8 cellular contexts compared by ENCODE assay signal in the genomic region with DNA sequence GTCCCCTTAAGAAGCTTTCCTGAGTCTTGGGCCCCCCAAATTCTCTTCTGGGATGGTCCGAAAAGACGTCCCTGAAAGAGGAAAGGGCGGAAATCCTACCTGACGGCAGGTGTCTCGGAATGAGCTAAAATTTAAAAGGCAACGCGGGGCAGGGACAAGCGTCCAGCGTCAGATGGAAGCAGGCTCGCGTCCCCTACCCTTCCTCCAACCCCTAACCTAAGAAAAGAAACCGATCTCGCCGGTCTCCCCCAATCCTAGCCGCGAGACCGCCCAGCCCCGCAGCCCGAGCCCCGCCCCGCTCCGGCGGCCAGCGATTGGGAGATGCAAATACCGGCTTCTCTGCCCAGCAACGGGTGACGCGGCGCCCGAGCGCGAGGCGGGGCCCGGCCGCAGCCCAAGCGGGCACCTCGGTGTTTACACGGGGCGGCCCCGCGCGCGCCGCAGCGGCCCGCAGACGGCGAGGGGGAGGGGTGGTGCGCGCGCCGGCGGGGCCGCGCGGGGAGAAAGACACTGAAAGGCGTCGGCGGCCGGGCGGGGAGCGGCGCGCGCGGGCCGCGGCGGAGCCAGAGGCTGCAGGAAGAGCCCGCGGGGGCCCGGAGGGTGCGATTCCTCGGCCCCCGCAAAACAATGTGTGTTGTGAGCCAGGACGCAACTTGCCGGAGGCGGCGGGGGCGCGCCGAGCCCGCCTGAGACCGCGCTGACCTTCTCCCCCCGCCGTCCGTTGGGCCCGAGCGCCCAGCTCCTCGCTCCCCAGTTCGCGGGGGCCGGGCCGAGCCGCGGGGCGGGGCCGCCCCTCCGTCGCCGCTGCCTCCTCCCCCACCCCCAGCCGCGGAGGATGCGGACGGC. TPM values are rescaled to one million over a fixed set of nuclear protein-coding genes. Genes with fewer than 3 reads are reported as not detected.
DNase-seq lines count a peak whose midpoint lies in the region; TF ChIP-seq lines count a peak whose summit lies in the region.

A gene (plus strand): TSS at position 510 of the 846 bp plus-strand sequence. CDS start 373 bp downstream, outside the sequence.

- peaks cover 35% of the 10 kb centered on the region for H3K4me1 Mint-ChIP-seq in nephron
- peaks cover 26% of the 10 kb centered on the region for H3K4me1 Mint-ChIP-seq in stimulated activated naive CD8-positive, alpha-beta T cell treated with anti-CD3 and anti-CD28 coated beads, Interleukin-15, Interleukin-2, amounts not matched to agents 100 ng/mL and 50 ng/mL, for 24 hours (ENCODE audit: low read depth)

- in situ Hi-C loops in G401 (cut with HindIII; ENCODE audit: low sequenced_read_pairs) = no loop called here
- in situ Hi-C loops in HAP-1 (cut with MboI; ENCODE audit: low sequenced_read_pairs) = no loop called here

- H3K4me3 ChIP-seq in HAP-1 (peak within 1 kb of the TSS; percentile 70), MG63 (peak within 1 kb of the TSS; percentile 70), fibroblast of the aortic adventitia (ENCODE audit: low read depth, low read length) (peak within 1 kb of the TSS; percentile 90)

- H3K36me3 Mint-ChIP-seq in nephron (ENCODE audit: low read depth) = peaks cover 30% of the 10 kb centered on the region
- peaks cover 9% of the 10 kb centered on the region for H3K36me3 Mint-ChIP-seq in stimulated activated naive CD8-positive, alpha-beta T cell treated with anti-CD3 and anti-CD28 coated beads, Interleukin-15, Interleukin-2, amounts not matched to agents 100 ng/mL and 50 ng/mL, for 24 hours (ENCODE audit: low read depth)

- H3K27me3 ChIP-seq in HAP-1 (ENCODE audit: low read depth) = no peaks in the 10 kb centered on the region
- H3K27me3 ChIP-seq in MG63 = no peaks in the 10 kb centered on the region

- H3K9me3 Mint-ChIP-seq in nephron = no peaks in the 10 kb centered on the region
- H3K9me3 Mint-ChIP-seq in stimulated activated naive CD8-positive, alpha-beta T cell treated with anti-CD3 and anti-CD28 coated beads, Interleukin-15, Interleukin-2, amounts not matched to agents 100 ng/mL and 50 ng/mL, for 24 hours = no peaks in the 10 kb centered on the region

- DNase-seq in G401 (ENCODE audit: low spot score) (peak; percentile 96), HAP-1 (ENCODE audit: low spot score in 2 of 2) (peak; percentile 87 to 98), MG63 (peak; percentile 94), fibroblast of the aortic adventitia (ENCODE audit: low read depth) (peak; percentile 85)
- DNase-seq in activated effector memory CD4-positive, alpha-beta T cell treated with anti-CD3 and anti-CD28 coated beads, Interleukin-2, amount 50 U/mL, for 16 hours = peak; percentile 99

- TF ChIP-seq POLR2A in Raji (IDR thresholded peaks at IDR 0.05; ENCODE audit: insufficient read depth, low read depth, low read length) = peak; percentile 69

- peak within 1 kb of the TSS; percentile 98 to 99 (median 99) for H3K27ac Mint-ChIP-seq in nephron
- peak within 1 kb of the TSS; percentile 88 for H3K27ac Mint-ChIP-seq in stimulated activated naive CD8-positive, alpha-beta T cell treated with anti-CD3 and anti-CD28 coated beads, Interleukin-15, Interleukin-2, amounts not matched to agents 100 ng/mL and 50 ng/mL, for 24 hours

- peaks cover 7% of the 10 kb centered on the region for H3K4me1 ChIP-seq in HAP-1

- H3K4me3 Mint-ChIP-seq in nephron = peak within 1 kb of the TSS; percentile 95 to 97 (median 97)
- peak within 1 kb of the TSS; percentile 90 for H3K4me3 Mint-ChIP-seq in stimulated activated naive CD8-positive, alpha-beta T cell treated with anti-CD3 and anti-CD28 coated beads, Interleukin-15, Interleukin-2, amounts not matched to agents 100 ng/mL and 50 ng/mL, for 24 hours

- no peaks in the 10 kb centered on the region for H3K27me3 Mint-ChIP-seq in nephron (ENCODE audit: low read depth)
- H3K27me3 Mint-ChIP-seq in stimulated activated naive CD8-positive, alpha-beta T cell treated with anti-CD3 and anti-CD28 coated beads, Interleukin-15, Interleukin-2, amounts not matched to agents 100 ng/mL and 50 ng/mL, for 24 hours = no peaks in the 10 kb centered on the region

- H3K36me3 ChIP-seq in HAP-1 (replicated peaks) (peaks cover 16% of the 10 kb centered on the region), MG63 (peaks cover 6% of the 10 kb centered on the region)

- H3K9me3 ChIP-seq in HAP-1 = no peaks in the 10 kb centered on the region
- H3K9me3 ChIP-seq in MG63 = no peaks in the 10 kb centered on the region

- TF ChIP-seq CTCF in fibroblast of the aortic adventitia (IDR thresholded peaks at IDR 0.05; ENCODE audit: insufficient read depth, low read length) (no peak), nephron (IDR thresholded peaks at IDR 0.05; ENCODE audit: unreplicated experiment in 3 of 3) (no peak)

RNA-seq across cellular contexts. Expression of the gene that starts here (rescaled TPM):
- 9.6 and 12.4 TPM in 2 replicates for total RNA-seq in G401 (2014; rRNA removed; shearing (Covaris generic))
- 2.1 and 3.1 TPM in 2 replicates for total RNA-seq in MG63 (2014; rRNA removed; shearing (Covaris generic); ENCODE audit: low replicate concordance)
- 7.7 and 15.9 TPM in 2 replicates for total RNA-seq in fibroblast of the aortic adventitia (ENCODE audit: low replicate concordance)

Comparison
In these comparisons a context has a peak if more than half of its experiments do, and no peak if none do; other contexts are left out.
1. Peak in every context shown above with its lines: DNase-seq and H3K4me3 ChIP-seq.